Comparison of ENCODE assay signal across 1 cellular context in genomic region chr12:96192926-96193573, GRCh38.
TF ChIP-seq lines count a peak whose summit lies in the region.

No MANE protein-coding gene starts in this region.

TF ChIP-seq in K562, 482 proteins besides CTCF, POLR2A, EP300 and RAD21 (continued from another document):
- no peak for TF ChIP-seq ZNF609 (CRISPR knock-in tag; IDR thresholded peaks at IDR 0.05; ENCODE audit: borderline replicate concordance)
- no peak for TF ChIP-seq FOXA1 (IDR thresholded peaks at IDR 0.05; ENCODE audit: borderline replicate concordance)
- no peak for TF ChIP-seq ZNF175 (CRISPR knock-in tag; IDR thresholded peaks at IDR 0.05; ENCODE audit: low read depth)
- TF ChIP-seq DPF2 (IDR thresholded peaks at IDR 0.05): no peak
